ENCODE assay signal across 10 cellular contexts in genomic region chr6:31575952-31576684, GRCh38. TPM values are rescaled to one million over a fixed set of nuclear protein-coding genes. Genes with fewer than 3 reads are reported as not detected.
DNase-seq lines count a peak whose midpoint lies in the region; ATAC-seq and TF ChIP-seq lines count a peak whose summit lies in the region.
"Had no signal": no experiment of that assay in that cellular context is flagged by ENCODE, and none has a peak within 500 bp of the region (broad histone marks: within the 10 kb centered on the region; RNA-seq: fewer than 3 reads in every experiment).

No MANE protein-coding gene starts in this region.

- no peak overlapping the region for H4K91ac ChIP-seq in H9 (ENCODE audit: insufficient read length, low read depth, low read length)

- TF ChIP-seq CTCF in DND-41 (IDR thresholded peaks at IDR 0.05; ENCODE audit: borderline replicate concordance, extremely low read depth, low read length, poor library complexity, severe bottlenecking) = no peak
- TF ChIP-seq CTCF in osteoblast (IDR thresholded peaks at IDR 0.05; ENCODE audit: extremely low read depth, low read depth, low read length) = no peak
- no peak for TF ChIP-seq CTCF in H9 (conservative IDR thresholded peaks at IDR 0.05)

- H3K23me2 ChIP-seq in H9 (ENCODE audit: insufficient read length, low read depth, low read length, poor library complexity, severe bottlenecking) = peaks cover 5% of the 10 kb centered on the region

- ATAC-seq in DND-41 (ENCODE audit: insufficient read depth, low read depth) = no peak
- no peak for ATAC-seq in central memory CD8-positive, alpha-beta T cell (replicated peaks; ENCODE audit: extremely low read depth, poor library complexity, severe bottlenecking)
- ATAC-seq in HG03439 (IDR thresholded peaks at IDR 0.05; ENCODE audit: unreplicated experiment) = no peak
- no peak for ATAC-seq in GM19351 (IDR thresholded peaks at IDR 0.05; ENCODE audit: unreplicated experiment)

- no peak overlapping the region for H3T11ph ChIP-seq in H9 (ENCODE audit: low read length)

- H3K9me3 ChIP-seq in DND-41 (ENCODE audit: insufficient read depth, low read length, severe bottlenecking) (no peaks in the 10 kb centered on the region), KOPT-K1 (ENCODE audit: insufficient read depth, low read length, poor library complexity, severe bottlenecking) (no peaks in the 10 kb centered on the region), osteoblast (ENCODE audit: low read depth, low read length) (no peaks in the 10 kb centered on the region), H9 (ENCODE audit: control insufficient read depth, low read depth, low read length) (no peaks in the 10 kb centered on the region)

- H2AFZ ChIP-seq in DND-41 (ENCODE audit: low read depth, low read length) = peak overlapping the region; percentile 80
- H2AFZ ChIP-seq in osteoblast (ENCODE audit: low read length) = no peak overlapping the region
- H2AFZ ChIP-seq in H9 (ENCODE audit: low read length) = no peak overlapping the region

- H3K4me1 ChIP-seq in DND-41 (ENCODE audit: insufficient read depth, low read length) (peaks cover 37% of the 10 kb centered on the region), osteoblast (ENCODE audit: insufficient read depth, low read length) (peaks cover 6% of the 10 kb centered on the region), H9 (ENCODE audit: insufficient read depth, low read length) (no peaks in the 10 kb centered on the region)

- H3K56ac ChIP-seq in H9 (ENCODE audit: insufficient read length, low read depth, low read length) = no peak overlapping the region

- peak overlapping the region; percentile 66 for H3K4me2 ChIP-seq in DND-41 (ENCODE audit: insufficient read depth, low read length)
- no peak overlapping the region for H3K4me2 ChIP-seq in osteoblast (ENCODE audit: insufficient read depth, low read length)
- H3K4me2 ChIP-seq in H9 (ENCODE audit: insufficient read depth, insufficient read length, low read length) = no peak overlapping the region

- no peak overlapping the region for H3K4ac ChIP-seq in H9 (ENCODE audit: low read depth, low read length)

- no peak overlapping the region for H2BK20ac ChIP-seq in H9 (ENCODE audit: low read depth, low read length, poor library complexity, severe bottlenecking)

- H3K79me1 ChIP-seq in H9 (ENCODE audit: insufficient read depth, low read depth, low read length, poor library complexity, severe bottlenecking) = no peaks in the 10 kb centered on the region

- no peak overlapping the region for H2BK5ac ChIP-seq in H9 (ENCODE audit: insufficient read length, low read length)

- H3K27ac ChIP-seq in DND-41 (ENCODE audit: low read length) (peak overlapping the region; percentile 76), KOPT-K1 (ENCODE audit: low read depth, low read length, poor library complexity, severe bottlenecking) (peak overlapping the region; percentile 86), osteoblast (ENCODE audit: low read depth, low read length) (no peak overlapping the region), H9 (ENCODE audit: insufficient read length, low read depth, low read length) (no peak overlapping the region)

- H3K79me2 ChIP-seq in DND-41 (ENCODE audit: insufficient read depth, low read length) (peaks cover 2% of the 10 kb centered on the region; the same call in 1 of the 2 replicates), osteoblast (ENCODE audit: insufficient read depth, low read length) (no peaks in the 10 kb centered on the region), H9 (ENCODE audit: insufficient read depth, low read length) (no peaks in the 10 kb centered on the region)

- H4K20me1 ChIP-seq in DND-41 (ENCODE audit: insufficient read depth, low read length) = no peaks in the 10 kb centered on the region
- H4K20me1 ChIP-seq in osteoblast (ENCODE audit: insufficient read depth, low read length) = no peaks in the 10 kb centered on the region
- H4K20me1 ChIP-seq in H9 (ENCODE audit: control insufficient read depth, insufficient read depth, insufficient read length) = no peaks in the 10 kb centered on the region

- H2BK12ac ChIP-seq in H9 (ENCODE audit: insufficient read length, low read depth, low read length) = no peak overlapping the region

- no peak overlapping the region for H2BK15ac ChIP-seq in H9 (ENCODE audit: low read depth, low read length)

- H3K27ac Mint-ChIP-seq in central memory CD8-positive, alpha-beta T cell (ENCODE audit: low read depth) = peak overlapping the region; percentile 99
- H3K27ac Mint-ChIP-seq in H9 = no peak overlapping the region

- WGBS in H9 (ENCODE audit: extremely low coverage, insufficient read length, low lambda C conversion rate) = no CpG with 5 or more reads among the region's 8 CpGs

- H3K23ac ChIP-seq in H9 (ENCODE audit: insufficient read length, low read depth, low read length) = no peak overlapping the region

- peaks cover 46% of the 10 kb centered on the region for H3K36me3 Mint-ChIP-seq in central memory CD8-positive, alpha-beta T cell (ENCODE audit: insufficient read depth)
- H3K36me3 Mint-ChIP-seq in H9 (ENCODE audit: insufficient read depth in 1 of 3, low read depth in 3 of 3) = no peaks in the 10 kb centered on the region

- peak overlapping the region; percentile 91 for H3K4me3 Mint-ChIP-seq in central memory CD8-positive, alpha-beta T cell
- H3K4me3 Mint-ChIP-seq in H9 = no peak overlapping the region

- no peaks in the 10 kb centered on the region; the same call in 1 of the 2 replicates for H3K36me3 ChIP-seq in DND-41 (ENCODE audit: insufficient read depth, low read length)
- peaks cover 26% of the 10 kb centered on the region; the same call in 1 of the 2 replicates for H3K36me3 ChIP-seq in KOPT-K1 (ENCODE audit: insufficient read depth, low read length)
- H3K36me3 ChIP-seq in osteoblast (ENCODE audit: insufficient read depth, low read length) = no peaks in the 10 kb centered on the region

- no peak for DNase-seq in DND-41
- DNase-seq in central memory CD8-positive, alpha-beta T cell (ENCODE audit: low spot score in 2 of 2) = no peak
- DNase-seq in osteoblast (ENCODE audit: insufficient read length, low spot score, missing footprints) = peak; percentile 79
- DNase-seq in H9 = no peak
- DNase-seq in HK-2 (ENCODE audit: unreplicated experiment) = no peak
- DNase-seq: midbrain, NCI-H226 had no signal

- no peak overlapping the region for H3K14ac ChIP-seq in H9 (ENCODE audit: insufficient read depth, low read length)

- H3K18ac ChIP-seq in H9 (ENCODE audit: insufficient read length, low read depth, low read length) = no peak overlapping the region

- H3K27me3 Mint-ChIP-seq in central memory CD8-positive, alpha-beta T cell = no peaks in the 10 kb centered on the region
- peaks cover 36% of the 10 kb centered on the region for H3K27me3 Mint-ChIP-seq in H9 (ENCODE audit: low read depth)

- H3K4me3 ChIP-seq in DND-41 (ENCODE audit: low read depth in 1 of 2, low read length in 2 of 2) = peak overlapping the region; percentile 4 to 62; a peak in 3 of 4 replicates
- H3K4me3 ChIP-seq in osteoblast (ENCODE audit: insufficient read depth, low read length) = no peak overlapping the region

- no peak overlapping the region for H2AK5ac ChIP-seq in H9 (ENCODE audit: insufficient read length, low read length)

- H2BK120ac ChIP-seq in H9 (ENCODE audit: low read depth, low read length, poor library complexity, severe bottlenecking) = no peak overlapping the region

- H3K4me1 Mint-ChIP-seq in central memory CD8-positive, alpha-beta T cell = peaks cover 94% of the 10 kb centered on the region
- peaks cover 25 to 30% of the 10 kb centered on the region in 2 experiments for H3K4me1 Mint-ChIP-seq in H9

- no peaks in the 10 kb centered on the region for H3K9me3 Mint-ChIP-seq in central memory CD8-positive, alpha-beta T cell
- no peaks in the 10 kb centered on the region; a peak in 2 of 5 replicates for H3K9me3 Mint-ChIP-seq in H9

- H4K8ac ChIP-seq in H9 (replicated peaks; ENCODE audit: insufficient read length, low read depth, low read length) = no peak overlapping the region

- peaks cover 3% of the 10 kb centered on the region for H3K27me3 ChIP-seq in DND-41 (ENCODE audit: insufficient read depth, low read length, poor library complexity)
- H3K27me3 ChIP-seq in osteoblast (ENCODE audit: insufficient read depth, low read length) = no peaks in the 10 kb centered on the region
- H3K27me3 ChIP-seq in H9 (ENCODE audit: insufficient read depth, low read length) = no peaks in the 10 kb centered on the region

- H4K5ac ChIP-seq in H9 (ENCODE audit: insufficient read length, low read depth, low read length) = no peak overlapping the region

- H3K9ac ChIP-seq in DND-41 (ENCODE audit: low read depth, low read length) (peak overlapping the region; percentile 65), H9 (ENCODE audit: extremely low read depth, insufficient read length, low read length) (no peak overlapping the region)

RNA-seq across cellular contexts. Expression of gene TNF, which starts 0.8 kb away (rescaled TPM):
- total RNA-seq in osteoblast (not detected in 2 replicates), H9 (2021) (not detected in 2 replicates)

RNA-seq across cellular contexts. Expression of gene LTA, which starts 4.0 kb away (rescaled TPM):
- total RNA-seq in osteoblast (not detected in 2 replicates), H9 (2021) (not detected in 2 replicates)

RNA-seq across cellular contexts. Expression of gene LTB, which starts 6.1 kb away (rescaled TPM):
- 0.29 TPM in 1 of 2 replicates, not detected in the other for total RNA-seq in osteoblast
- not detected in 2 replicates for total RNA-seq in H9 (2021)

RNA-seq across cellular contexts. Expression of gene LST1, which starts 10.0 kb away (rescaled TPM):
- 0.29 TPM in 1 of 2 replicates, not detected in the other for total RNA-seq in osteoblast
- not detected in 2 replicates for total RNA-seq in H9 (2021)

RNA-seq across cellular contexts. Expression of gene NCR3, which starts 16.7 kb away (rescaled TPM):
- total RNA-seq in osteoblast (not detected in 2 replicates), H9 (2021) (0.55 and 0.64 TPM in 2 replicates)

Comparison
In these comparisons a context has a peak if more than half of its experiments do, and no peak if none do; other contexts are left out.
1. H3K27ac ChIP-seq: peak in DND-41 (single experiment) and KOPT-K1 (single experiment); none in osteoblast (single experiment) and H9 (single experiment).